Comparison of ENCODE assay signal across 1 cellular context in the genomic region with DNA sequence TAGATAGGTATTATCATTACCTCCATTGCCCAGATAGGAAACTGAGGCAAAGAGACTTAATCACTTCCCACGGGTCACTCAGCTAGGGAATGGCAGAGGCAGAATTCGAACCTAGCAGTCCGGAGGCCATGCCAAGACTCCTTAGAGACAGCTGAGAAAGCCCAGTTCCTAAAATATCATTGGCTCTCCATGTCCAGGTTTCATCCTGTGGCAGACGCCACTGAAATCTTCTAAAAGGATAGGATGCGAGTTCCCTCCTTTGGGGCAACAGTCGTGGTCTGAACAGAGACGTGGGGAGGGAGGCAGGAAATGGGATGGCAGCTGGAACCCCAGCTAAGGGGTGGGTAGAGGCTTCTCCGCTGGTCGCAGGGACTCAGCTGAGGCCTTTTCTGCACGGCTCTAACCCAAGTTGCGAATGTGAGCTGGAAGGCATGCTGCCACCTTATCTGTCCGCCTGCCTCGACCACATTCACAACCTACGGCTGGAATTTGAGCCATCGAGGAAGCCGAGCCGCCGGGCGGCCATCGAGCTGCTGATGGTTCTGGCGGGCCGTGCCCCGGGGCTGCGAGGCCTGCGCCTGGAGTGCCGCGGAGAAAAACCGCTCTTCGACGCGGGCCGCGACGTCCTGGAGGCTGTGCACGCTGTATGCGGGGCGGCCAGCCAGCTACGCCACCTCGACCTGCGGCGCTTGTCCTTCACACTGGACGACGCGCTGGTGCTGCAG.
TF ChIP-seq lines count a peak whose summit lies in the region.

No MANE protein-coding gene starts in this region.

TF ChIP-seq in Ishikawa, 13 proteins besides CTCF, POLR2A, EP300 and RAD21 (continued from another document):
- TF ChIP-seq CREB1 (IDR thresholded peaks at IDR 0.05; ENCODE audit: low read depth) (no peak), FOXM1 (IDR thresholded peaks at IDR 0.05; ENCODE audit: borderline replicate concordance, low read depth) (no peak), TCF12 (IDR thresholded peaks at IDR 0.05; ENCODE audit: low read depth) (no peak), YY1 (IDR thresholded peaks at IDR 0.05; ENCODE audit: low read depth) (no peak), ZBTB7A (IDR thresholded peaks at IDR 0.05; ENCODE audit: low read depth) (no peak), TAF1 (IDR thresholded peaks at IDR 0.05; ENCODE audit: low read depth) (no peak)
- TF ChIP-seq, protein P1, sequence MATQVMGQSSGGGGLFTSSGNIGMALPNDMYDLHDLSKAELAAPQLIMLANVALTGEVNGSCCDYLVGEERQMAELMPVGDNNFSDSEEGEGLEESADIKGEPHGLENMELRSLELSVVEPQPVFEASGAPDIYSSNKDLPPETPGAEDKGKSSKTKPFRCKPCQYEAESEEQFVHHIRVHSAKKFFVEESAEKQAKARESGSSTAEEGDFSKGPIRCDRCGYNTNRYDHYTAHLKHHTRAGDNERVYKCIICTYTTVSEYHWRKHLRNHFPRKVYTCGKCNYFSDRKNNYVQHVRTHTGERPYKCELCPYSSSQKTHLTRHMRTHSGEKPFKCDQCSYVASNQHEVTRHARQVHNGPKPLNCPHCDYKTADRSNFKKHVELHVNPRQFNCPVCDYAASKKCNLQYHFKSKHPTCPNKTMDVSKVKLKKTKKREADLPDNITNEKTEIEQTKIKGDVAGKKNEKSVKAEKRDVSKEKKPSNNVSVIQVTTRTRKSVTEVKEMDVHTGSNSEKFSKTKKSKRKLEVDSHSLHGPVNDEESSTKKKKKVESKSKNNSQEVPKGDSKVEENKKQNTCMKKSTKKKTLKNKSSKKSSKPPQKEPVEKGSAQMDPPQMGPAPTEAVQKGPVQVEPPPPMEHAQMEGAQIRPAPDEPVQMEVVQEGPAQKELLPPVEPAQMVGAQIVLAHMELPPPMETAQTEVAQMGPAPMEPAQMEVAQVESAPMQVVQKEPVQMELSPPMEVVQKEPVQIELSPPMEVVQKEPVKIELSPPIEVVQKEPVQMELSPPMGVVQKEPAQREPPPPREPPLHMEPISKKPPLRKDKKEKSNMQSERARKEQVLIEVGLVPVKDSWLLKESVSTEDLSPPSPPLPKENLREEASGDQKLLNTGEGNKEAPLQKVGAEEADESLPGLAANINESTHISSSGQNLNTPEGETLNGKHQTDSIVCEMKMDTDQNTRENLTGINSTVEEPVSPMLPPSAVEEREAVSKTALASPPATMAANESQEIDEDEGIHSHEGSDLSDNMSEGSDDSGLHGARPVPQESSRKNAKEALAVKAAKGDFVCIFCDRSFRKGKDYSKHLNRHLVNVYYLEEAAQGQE (IDR thresholded peaks at IDR 0.05; ENCODE audit: low read depth) = no peak
